19 cellular contexts compared by ENCODE assay signal in the genomic region with DNA sequence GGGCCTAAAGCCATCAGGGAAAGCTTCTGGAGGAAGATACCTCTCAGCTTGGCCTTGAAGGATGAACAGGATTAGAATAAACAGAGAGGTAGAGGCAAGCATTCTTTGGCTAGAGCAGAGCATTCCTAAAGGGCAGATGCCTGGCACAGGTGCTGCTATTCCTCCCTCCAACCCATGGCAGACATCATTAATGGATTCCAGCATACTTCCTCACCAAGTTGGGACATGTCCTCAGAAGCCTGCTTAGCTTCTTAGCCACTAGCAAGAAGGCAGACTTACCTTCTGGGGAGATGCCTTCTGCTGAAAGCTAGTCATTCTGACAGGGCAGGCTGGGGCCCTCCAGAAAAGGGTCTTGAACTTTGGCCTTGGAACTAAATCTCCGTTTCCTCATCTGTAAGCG.
DNase-seq lines count a peak whose midpoint lies in the region; ATAC-seq and TF ChIP-seq lines count a peak whose summit lies in the region.
"Had no signal": no experiment of that assay in that cellular context is flagged by ENCODE, and none has a peak within 500 bp of the region (broad histone marks: within the 10 kb centered on the region; RNA-seq: fewer than 3 reads in every experiment).

No MANE protein-coding gene starts in this region.

- peaks cover 57% of the 10 kb centered on the region for H3K4me1 Mint-ChIP-seq in activated naive CD8-positive, alpha-beta T cell treated with anti-CD3 and anti-CD28 coated beads for 36 hours
- H3K4me1 Mint-ChIP-seq in immature natural killer cell, result peaks cover 94 to 95% of the 10 kb centered on the region in 2 donors

- H3K36me3 ChIP-seq in heart left ventricle, result peaks cover 0 to 47% (median 32%) of the 10 kb centered on the region in 9 donors
- peaks cover 14 to 37% (median 24%) of the 10 kb centered on the region in 4 donors for H3K36me3 ChIP-seq in upper lobe of left lung

- peaks cover 32% of the 10 kb centered on the region for H3K36me3 Mint-ChIP-seq in activated naive CD8-positive, alpha-beta T cell treated with anti-CD3 and anti-CD28 coated beads for 36 hours
- peaks cover 0 to 34% (median 17%) of the 10 kb centered on the region in 3 donors for H3K36me3 Mint-ChIP-seq in immature natural killer cell

- 90 to 100% (median 95%) methylated on average over 2 of the region's 2 CpGs for WGBS in heart left ventricle, 4 donors
- 92 to 100% methylated on average over 2 of the region's 2 CpGs for WGBS in upper lobe of left lung, 2 donors

- H3K4me3 Mint-ChIP-seq in activated naive CD8-positive, alpha-beta T cell treated with anti-CD3 and anti-CD28 coated beads for 36 hours, result no peak overlapping the region
- no peak overlapping the region for H3K4me3 Mint-ChIP-seq in immature natural killer cell
- H3K4me3 Mint-ChIP-seq: brain had no signal

- no peak overlapping the region for H3K4me3 ChIP-seq in heart left ventricle
- no peak overlapping the region for H3K4me3 ChIP-seq in upper lobe of left lung
- H3K4me3 ChIP-seq: skin epidermis had no signal

- no peaks in the 10 kb centered on the region for H3K27me3 ChIP-seq in heart left ventricle
- H3K27me3 ChIP-seq in upper lobe of left lung, result no peaks in the 10 kb centered on the region

- H3K27me3 Mint-ChIP-seq in activated naive CD8-positive, alpha-beta T cell treated with anti-CD3 and anti-CD28 coated beads for 36 hours, result no peaks in the 10 kb centered on the region
- H3K27me3 Mint-ChIP-seq in immature natural killer cell (ENCODE audit: low read depth in 3 of 3), result peaks cover 2 to 20% (median 12%) of the 10 kb centered on the region in 3 donors

- peak overlapping the region in 9 of 12 donors; percentile 75 to 97 (median 85) for H3K27ac ChIP-seq in heart left ventricle
- H3K27ac ChIP-seq in upper lobe of left lung, result peak overlapping the region; percentile 13 to 84 (median 78)
- H3K27ac ChIP-seq: KMS-11 had no signal

- intact Hi-C loops in heart left ventricle (cut with DNase I), result loop anchor here in 6 of 10 donors (5.0 to 10.0 kb wide), 4 partner anchors 38 to 311 kb away; a partner anchor contains a TSS
- intact Hi-C loops in Right ventricle myocardium superior (cut with DNase I), result no loop called here

- TF ChIP-seq EP300 in upper lobe of left lung (IDR thresholded peaks at IDR 0.05), result no peak

- ATAC-seq in heart left ventricle (no peak), Right ventricle myocardium superior (ENCODE audit: poor library complexity) (no peak), upper lobe of left lung (ENCODE audit: low FRiP score in 2 of 2) (no peak), GM18519 (IDR thresholded peaks at IDR 0.05; ENCODE audit: low FRiP score, unreplicated experiment) (no peak), GM21381 (IDR thresholded peaks at IDR 0.05; ENCODE audit: unreplicated experiment) (no peak)

- DNase-seq in heart left ventricle (peak in 3 of 5 donors; percentile 2 to 15 (median 10)), Right ventricle myocardium superior (no peak), immature natural killer cell (no peak), upper lobe of left lung (no peak), Kasumi-1 (lab: John Stamatoyannopoulos, UW) (no peak)
- no peak for DNase-seq in activated naive CD8-positive, alpha-beta T cell treated with anti-CD3 and anti-CD28 coated beads for 36 hours
- DNase-seq: activated CD4-positive, CD25-positive, alpha-beta regulatory T cell; DMS153; effector CD4-positive, alpha-beta T cell; foreskin melanocyte; HCEC 1CT; NCI-H146; NCI-H446 treated with DMSO at 0.1 percent for 48 hours; nucleus accumbens had no signal

- H3K4me1 ChIP-seq in heart left ventricle (peaks cover 10 to 89% (median 70%) of the 10 kb centered on the region in 12 donors), upper lobe of left lung (peaks cover 66 to 87% (median 79%) of the 10 kb centered on the region in 4 donors)

- TF ChIP-seq CTCF in heart left ventricle (IDR thresholded peaks at IDR 0.05), result no peak
- no peak for TF ChIP-seq CTCF in upper lobe of left lung (IDR thresholded peaks at IDR 0.05)

- TF ChIP-seq POLR2A in heart left ventricle (IDR thresholded peaks at IDR 0.05), result no peak
- no peak for TF ChIP-seq POLR2A in upper lobe of left lung (IDR thresholded peaks at IDR 0.05)

- peak overlapping the region; percentile 47 for H3K27ac Mint-ChIP-seq in activated naive CD8-positive, alpha-beta T cell treated with anti-CD3 and anti-CD28 coated beads for 36 hours
- peak overlapping the region; percentile 8 to 88 (median 76) for H3K27ac Mint-ChIP-seq in immature natural killer cell
- H3K27ac Mint-ChIP-seq: brain had no signal

- H3K9me3 Mint-ChIP-seq in activated naive CD8-positive, alpha-beta T cell treated with anti-CD3 and anti-CD28 coated beads for 36 hours, result no peaks in the 10 kb centered on the region
- H3K9me3 Mint-ChIP-seq in immature natural killer cell, result no peaks in the 10 kb centered on the region
- H3K9me3 Mint-ChIP-seq: brain had no signal

- H3K9me3 ChIP-seq in heart left ventricle, result no peaks in the 10 kb centered on the region
- no peaks in the 10 kb centered on the region for H3K9me3 ChIP-seq in upper lobe of left lung

Comparison
In these comparisons a context has a peak if more than half of its experiments do, and no peak if none do; other contexts are left out.
1. DNase-seq: peak in heart left ventricle (3 of 5); none in Right ventricle myocardium superior (single experiment), activated naive CD8-positive, alpha-beta T cell treated with anti-CD3 and anti-CD28 coated beads for 36 hours (single experiment), immature natural killer cell (0 of 3), upper lobe of left lung (0 of 2) and Kasumi-1 (0 of 2).